25 cellular contexts compared by ENCODE assay signal in the genomic region with DNA sequence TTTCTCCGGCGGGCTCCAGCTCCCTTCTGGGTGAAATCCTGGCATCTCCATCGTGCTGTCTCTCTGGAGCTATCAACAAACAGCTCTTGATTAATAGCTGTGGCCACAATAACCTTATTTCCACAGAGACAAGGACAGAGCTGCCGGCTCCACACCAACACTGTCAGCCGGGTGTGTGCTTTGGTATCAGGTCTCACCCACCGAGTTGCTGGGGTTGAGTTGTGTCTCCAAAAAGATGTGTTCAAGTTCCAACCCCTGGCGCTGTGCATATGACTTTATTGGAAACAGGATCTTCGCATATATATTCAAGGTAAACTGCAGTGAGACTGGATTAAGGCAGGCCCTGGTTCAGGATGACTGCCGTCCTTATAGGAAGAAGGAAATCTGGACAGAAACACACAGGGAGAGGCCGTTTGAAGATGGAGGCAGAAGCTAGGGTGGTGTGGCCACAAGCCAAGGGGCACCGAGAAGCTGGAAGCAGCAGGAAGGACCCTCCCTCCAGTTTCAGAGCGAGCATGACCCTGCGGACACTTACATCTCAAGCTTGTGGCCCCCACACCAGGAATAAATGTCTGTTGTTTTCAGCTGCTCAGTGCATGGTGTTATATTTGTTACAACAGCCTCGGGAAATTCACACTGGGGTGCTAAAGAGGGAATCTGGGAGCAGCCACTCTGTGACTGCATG.
"Had no signal": no experiment of that assay in that cellular context is flagged by ENCODE, and none has a peak within 500 bp of the region (broad histone marks: within the 10 kb centered on the region; RNA-seq: fewer than 3 reads in every experiment).

No MANE protein-coding gene starts in this region.

- H3K27me3 ChIP-seq: left lung, pancreas had no signal

- H3K27me3 Mint-ChIP-seq: activated CD8-positive, alpha-beta T cell treated with anti-CD3 and anti-CD28 coated beads for 36 hours had no signal

- H3K4me1 Mint-ChIP-seq: activated CD4-positive, alpha-beta T cell treated with anti-CD3 and anti-CD28 coated beads, Interleukin-2, amount 10 ng/mL, durations not matched to agents 7 days and 5 days; activated CD8-positive, alpha-beta memory T cell treated with anti-CD3 and anti-CD28 coated beads, Interleukin-2, amount 10 ng/mL, durations not matched to agents 7 days and 5 days; T-cell had no signal

- H3K4me1 ChIP-seq: foreskin keratinocyte, left lung, psoas muscle had no signal

- H3K27ac Mint-ChIP-seq: activated CD4-positive, alpha-beta T cell treated with anti-CD3 and anti-CD28 coated beads, Interleukin-2, amount 10 ng/mL, durations not matched to agents 7 days and 5 days; activated CD8-positive, alpha-beta memory T cell treated with anti-CD3 and anti-CD28 coated beads, Interleukin-2, amount 10 ng/mL, durations not matched to agents 7 days and 5 days; activated CD8-positive, alpha-beta T cell treated with anti-CD3 and anti-CD28 coated beads for 36 hours; activated naive CD4-positive, alpha-beta T cell treated with anti-CD3 and anti-CD28 coated beads for 36 hours; mesothelial cell of epicardium; naive thymus-derived CD8-positive, alpha-beta T cell; stimulated activated naive CD8-positive, alpha-beta T cell treated with anti-CD3 and anti-CD28 coated beads, Interleukin-15, Interleukin-2, amounts not matched to agents 100 ng/mL and 50 ng/mL, for 24 hours; T-cell; T-helper 2 cell treated with Interferon-gamma antibody and Interleukin-4, amounts not matched to agents 5 μg/mL and 100 μg/mL, for 36 hours had no signal

- H3K27ac ChIP-seq: foreskin keratinocyte, left lung, neutrophil, pancreas, psoas muscle, tibial nerve, WERI-Rb-1 had no signal

- DNase-seq: activated CD4-positive, alpha-beta T cell treated with anti-CD3 and anti-CD28 coated beads, Interleukin-2, amount 10 ng/mL, durations not matched to agents 7 days and 5 days; activated CD4-positive, CD25-positive, alpha-beta regulatory T cell treated with anti-CD3 and anti-CD28 coated beads, Interleukin-2, amount 50 U/mL, for 72 hours; activated CD8-positive, alpha-beta memory T cell treated with anti-CD3 and anti-CD28 coated beads, Interleukin-2, amount 10 ng/mL, durations not matched to agents 7 days and 5 days; activated CD8-positive, alpha-beta T cell treated with anti-CD3 and anti-CD28 coated beads for 36 hours; activated naive CD4-positive, alpha-beta T cell treated with anti-CD3 and anti-CD28 coated beads for 36 hours; activated T-cell treated with anti-CD3 and anti-CD28 coated beads, Interleukin-2, amount 50 U/mL, for 1 hour; caudate nucleus; dermis blood vessel endothelial cell; effector memory CD4-positive, alpha-beta T cell; foreskin keratinocyte; naive thymus-derived CD8-positive, alpha-beta T cell; psoas muscle; right cardiac atrium; stimulated activated CD4-positive, alpha-beta T cell treated with anti-CD3 and anti-CD28 coated beads, Interleukin-12 subunit alpha, Interleukin-12 subunit beta, amount 100 ng/mL, for 4 hours; stimulated activated CD4-positive, alpha-beta T cell treated with anti-CD3 and anti-CD28 coated beads, Interleukin-4, amount 100 ng/mL, for 4 hours; T-cell; WERI-Rb-1 had no signal

- H3K9me3 ChIP-seq: left lung, neutrophil, pancreas, psoas muscle, tibial nerve had no signal

- H3K36me3 Mint-ChIP-seq: activated CD8-positive, alpha-beta memory T cell treated with anti-CD3 and anti-CD28 coated beads, Interleukin-2, amount 10 ng/mL, durations not matched to agents 7 days and 5 days; mesothelial cell of epicardium; naive thymus-derived CD8-positive, alpha-beta T cell; T-cell had no signal

- H3K4me3 Mint-ChIP-seq: activated CD4-positive, alpha-beta T cell treated with anti-CD3 and anti-CD28 coated beads, Interleukin-2, amount 10 ng/mL, durations not matched to agents 7 days and 5 days; activated CD8-positive, alpha-beta memory T cell treated with anti-CD3 and anti-CD28 coated beads, Interleukin-2, amount 10 ng/mL, durations not matched to agents 7 days and 5 days; activated CD8-positive, alpha-beta T cell treated with anti-CD3 and anti-CD28 coated beads for 36 hours; activated naive CD4-positive, alpha-beta T cell treated with anti-CD3 and anti-CD28 coated beads for 36 hours; mesothelial cell of epicardium; naive thymus-derived CD8-positive, alpha-beta T cell; stimulated activated naive CD8-positive, alpha-beta T cell treated with anti-CD3 and anti-CD28 coated beads, Interleukin-15, Interleukin-2, amounts not matched to agents 100 ng/mL and 50 ng/mL, for 24 hours; T-cell; T-helper 2 cell treated with Interferon-gamma antibody and Interleukin-4, amounts not matched to agents 5 μg/mL and 100 μg/mL, for 36 hours had no signal

- ATAC-seq: activated CD8-positive, alpha-beta memory T cell treated with anti-CD3 and anti-CD28 coated beads, Interleukin-2, amount 10 ng/mL, durations not matched to agents 7 days and 5 days; activated CD8-positive, alpha-beta T cell treated with anti-CD3 and anti-CD28 coated beads for 36 hours; foreskin keratinocyte; left lung; naive thymus-derived CD8-positive, alpha-beta T cell; pancreas; psoas muscle; right cardiac atrium; T-cell had no signal

- H3K9me3 Mint-ChIP-seq: activated CD4-positive, alpha-beta T cell treated with anti-CD3 and anti-CD28 coated beads, Interleukin-2, amount 10 ng/mL, durations not matched to agents 7 days and 5 days; activated CD8-positive, alpha-beta T cell treated with anti-CD3 and anti-CD28 coated beads for 36 hours; activated naive CD4-positive, alpha-beta T cell treated with anti-CD3 and anti-CD28 coated beads for 36 hours; mesothelial cell of epicardium; naive thymus-derived CD8-positive, alpha-beta T cell; stimulated activated naive CD8-positive, alpha-beta T cell treated with anti-CD3 and anti-CD28 coated beads, Interleukin-15, Interleukin-2, amounts not matched to agents 100 ng/mL and 50 ng/mL, for 24 hours; T-cell; T-helper 2 cell treated with Interferon-gamma antibody and Interleukin-4, amounts not matched to agents 5 μg/mL and 100 μg/mL, for 36 hours had no signal

- H3K4me3 ChIP-seq: left lung, lung, pancreas, psoas muscle, tibial nerve had no signal

- H3K36me3 ChIP-seq: left lung, neutrophil, pancreas, tibial nerve, WERI-Rb-1 had no signal
